ENCODE assay signal across 19 cellular contexts in the genomic region with DNA sequence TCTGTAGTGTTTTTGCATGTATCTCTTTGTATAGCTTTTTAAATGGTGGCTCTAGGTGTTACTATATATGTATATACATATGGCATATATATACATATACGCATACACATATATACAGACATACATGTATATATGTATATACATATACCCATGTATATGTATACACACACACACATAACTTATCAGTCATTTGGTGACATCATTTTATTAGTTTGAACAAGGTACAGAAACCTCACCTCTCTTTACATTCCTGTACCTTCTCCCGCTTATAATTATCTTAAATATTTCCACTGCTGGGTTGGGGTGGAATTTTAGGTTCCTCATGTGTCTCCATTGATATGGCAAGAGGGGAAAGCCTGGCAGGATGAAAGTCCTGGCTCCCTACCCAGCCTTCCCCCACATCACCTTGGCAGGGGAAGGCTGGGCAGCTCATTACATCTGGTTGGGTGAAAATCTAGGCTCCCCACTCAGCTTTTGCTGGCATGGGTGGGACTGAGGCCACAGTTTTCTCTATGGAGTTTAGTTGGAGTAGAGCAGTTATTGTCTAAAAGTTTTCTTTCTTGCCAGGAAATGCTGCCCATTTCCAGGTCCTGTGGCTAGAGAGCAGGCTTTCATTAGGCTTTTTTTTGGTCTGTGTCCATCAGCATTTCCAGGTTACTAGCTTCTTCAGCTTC. TPM values are rescaled to one million over a fixed set of nuclear protein-coding genes. Genes with fewer than 3 reads are reported as not detected.
DNase-seq lines count a peak whose midpoint lies in the region; ATAC-seq lines count a peak whose summit lies in the region.
"Had no signal": no experiment of that assay in that cellular context is flagged by ENCODE, and none has a peak within 500 bp of the region (broad histone marks: within the 10 kb centered on the region; RNA-seq: fewer than 3 reads in every experiment).

No MANE protein-coding gene starts in this region.

- no peaks in the 10 kb centered on the region for H3K27me3 Mint-ChIP-seq in activated naive CD4-positive, alpha-beta T cell treated with anti-CD3 and anti-CD28 coated beads for 36 hours (ENCODE audit: low read depth)
- no peaks in the 10 kb centered on the region for H3K27me3 Mint-ChIP-seq in activated T-helper 1 cell treated with anti-CD3 and anti-CD28 coated beads, Interleukin-12 subunit alpha, Interleukin-12 subunit beta, Interleukin-2, Interleukin-4 antibody, amounts not matched to agents 30 ng/mL and 10 ng/mL and 1 ng/mL, durations not matched to agents 14 hours and 24 hours and 36 hours (ENCODE audit: insufficient read depth)

- peak overlapping the region; percentile 17 for H3K27ac Mint-ChIP-seq in activated naive CD4-positive, alpha-beta T cell treated with anti-CD3 and anti-CD28 coated beads for 36 hours
- H3K27ac Mint-ChIP-seq in activated T-helper 1 cell treated with anti-CD3 and anti-CD28 coated beads, Interleukin-12 subunit alpha, Interleukin-12 subunit beta, Interleukin-2, Interleukin-4 antibody, amounts not matched to agents 30 ng/mL and 10 ng/mL and 1 ng/mL, durations not matched to agents 14 hours and 24 hours and 36 hours = peak overlapping the region; percentile 16
- peak overlapping the region; percentile 2 for H3K27ac Mint-ChIP-seq in stimulated activated effector memory CD8-positive, alpha-beta T cell treated with anti-CD3 and anti-CD28 coated beads, Interleukin-12 subunit alpha, Interleukin-12 subunit beta, amount 100 ng/mL, for 72 hours

- DNase-seq in activated naive CD4-positive, alpha-beta T cell treated with anti-CD3 and anti-CD28 coated beads for 36 hours = no peak
- DNase-seq in activated naive CD4-positive, alpha-beta T cell treated with anti-CD3 and anti-CD28 coated beads, Interleukin-2, amount 50 U/mL, for 16 hours = no peak
- DNase-seq in activated T-helper 1 cell treated with anti-CD3 and anti-CD28 coated beads, Interleukin-12 subunit alpha, Interleukin-12 subunit beta, Interleukin-2, Interleukin-4 antibody, amounts not matched to agents 30 ng/mL and 10 ng/mL and 1 ng/mL, durations not matched to agents 14 hours and 24 hours and 36 hours (ENCODE audit: low spot score) = no peak
- DNase-seq in left colon (no peak), SIG-M5 (lab: John Stamatoyannopoulos, UW) (no peak), NCI-H526 treated with DMSO at 0.1 percent for 48 hours (lab: John Stamatoyannopoulos, UW) (no peak)
- no peak for DNase-seq in stimulated activated effector memory CD8-positive, alpha-beta T cell treated with anti-CD3 and anti-CD28 coated beads, Interleukin-12 subunit alpha, Interleukin-12 subunit beta, amount 100 ng/mL, for 72 hours (ENCODE audit: low spot score in 2 of 2)
- DNase-seq: AML-193, DMS79, GOT3, NCI-H1105, NCI-H2081 treated with DMSO at 0.1 percent for 48 hours, NCI-H510A, NCI-H774, OCI-M1, Right ventricle myocardium superior had no signal

- intact Hi-C loops in activated naive CD4-positive, alpha-beta T cell treated with anti-CD3 and anti-CD28 coated beads for 36 hours (cut with micrococcal nuclease) = no loop called here
- intact Hi-C loops in activated T-helper 1 cell treated with anti-CD3 and anti-CD28 coated beads, Interleukin-12 subunit alpha, Interleukin-12 subunit beta, Interleukin-2, Interleukin-4 antibody, amounts not matched to agents 30 ng/mL and 10 ng/mL and 1 ng/mL, durations not matched to agents 14 hours and 24 hours and 36 hours (cut with micrococcal nuclease) = no loop called here
- intact Hi-C loops in left colon (cut with DNase I, micrococcal nuclease) = no loop called here

- peak; percentile 68 for ATAC-seq in left colon
- no peak for ATAC-seq in stimulated activated effector memory CD8-positive, alpha-beta T cell treated with anti-CD3 and anti-CD28 coated beads, Interleukin-12 subunit alpha, Interleukin-12 subunit beta, amount 100 ng/mL, for 72 hours
- ATAC-seq: HCT116, K562 had no signal

- CTCF ChIA-PET in activated naive CD4-positive, alpha-beta T cell treated with anti-CD3 and anti-CD28 coated beads for 36 hours (lab: Charles Lee) = no interaction called here

- H3K36me3 Mint-ChIP-seq in activated naive CD4-positive, alpha-beta T cell treated with anti-CD3 and anti-CD28 coated beads for 36 hours (ENCODE audit: low read depth) = peaks cover 42% of the 10 kb centered on the region
- peaks cover 36% of the 10 kb centered on the region for H3K36me3 Mint-ChIP-seq in activated T-helper 1 cell treated with anti-CD3 and anti-CD28 coated beads, Interleukin-12 subunit alpha, Interleukin-12 subunit beta, Interleukin-2, Interleukin-4 antibody, amounts not matched to agents 30 ng/mL and 10 ng/mL and 1 ng/mL, durations not matched to agents 14 hours and 24 hours and 36 hours (ENCODE audit: low read depth)
- peaks cover 10% of the 10 kb centered on the region for H3K36me3 Mint-ChIP-seq in stimulated activated effector memory CD8-positive, alpha-beta T cell treated with anti-CD3 and anti-CD28 coated beads, Interleukin-12 subunit alpha, Interleukin-12 subunit beta, amount 100 ng/mL, for 72 hours

- peaks cover 48% of the 10 kb centered on the region for H3K4me1 Mint-ChIP-seq in activated naive CD4-positive, alpha-beta T cell treated with anti-CD3 and anti-CD28 coated beads for 36 hours (ENCODE audit: low read depth)
- H3K4me1 Mint-ChIP-seq in activated T-helper 1 cell treated with anti-CD3 and anti-CD28 coated beads, Interleukin-12 subunit alpha, Interleukin-12 subunit beta, Interleukin-2, Interleukin-4 antibody, amounts not matched to agents 30 ng/mL and 10 ng/mL and 1 ng/mL, durations not matched to agents 14 hours and 24 hours and 36 hours (ENCODE audit: low read depth) = peaks cover 54% of the 10 kb centered on the region
- H3K4me1 Mint-ChIP-seq in stimulated activated effector memory CD8-positive, alpha-beta T cell treated with anti-CD3 and anti-CD28 coated beads, Interleukin-12 subunit alpha, Interleukin-12 subunit beta, amount 100 ng/mL, for 72 hours = peaks cover 48% of the 10 kb centered on the region

- peaks cover 10% of the 10 kb centered on the region for H3K9me3 Mint-ChIP-seq in activated naive CD4-positive, alpha-beta T cell treated with anti-CD3 and anti-CD28 coated beads for 36 hours
- H3K9me3 Mint-ChIP-seq in activated T-helper 1 cell treated with anti-CD3 and anti-CD28 coated beads, Interleukin-12 subunit alpha, Interleukin-12 subunit beta, Interleukin-2, Interleukin-4 antibody, amounts not matched to agents 30 ng/mL and 10 ng/mL and 1 ng/mL, durations not matched to agents 14 hours and 24 hours and 36 hours = peaks cover 8% of the 10 kb centered on the region
- H3K9me3 Mint-ChIP-seq in stimulated activated effector memory CD8-positive, alpha-beta T cell treated with anti-CD3 and anti-CD28 coated beads, Interleukin-12 subunit alpha, Interleukin-12 subunit beta, amount 100 ng/mL, for 72 hours = peaks cover 7% of the 10 kb centered on the region

- no peak overlapping the region for H3K4me3 Mint-ChIP-seq in activated naive CD4-positive, alpha-beta T cell treated with anti-CD3 and anti-CD28 coated beads for 36 hours
- H3K4me3 Mint-ChIP-seq in activated T-helper 1 cell treated with anti-CD3 and anti-CD28 coated beads, Interleukin-12 subunit alpha, Interleukin-12 subunit beta, Interleukin-2, Interleukin-4 antibody, amounts not matched to agents 30 ng/mL and 10 ng/mL and 1 ng/mL, durations not matched to agents 14 hours and 24 hours and 36 hours = no peak overlapping the region
- H3K4me3 Mint-ChIP-seq in stimulated activated effector memory CD8-positive, alpha-beta T cell treated with anti-CD3 and anti-CD28 coated beads, Interleukin-12 subunit alpha, Interleukin-12 subunit beta, amount 100 ng/mL, for 72 hours = no peak overlapping the region
- H3K4me3 Mint-ChIP-seq: CD14-positive monocyte had no signal

RNA-seq across cellular contexts. Expression of gene GLO1, which starts 7.6 kb away (rescaled TPM):
- 100 to 1,000 TPM; 137 to 144 TPM for total RNA-seq in activated naive CD4-positive, alpha-beta T cell treated with anti-CD3 and anti-CD28 coated beads for 36 hours
- total RNA-seq in activated T-helper 1 cell treated with anti-CD3 and anti-CD28 coated beads, Interleukin-12 subunit alpha, Interleukin-12 subunit beta, Interleukin-2, Interleukin-4 antibody, amounts not matched to agents 30 ng/mL and 10 ng/mL and 1 ng/mL, durations not matched to agents 14 hours and 24 hours and 36 hours = 109 and 110 TPM in 2 replicates
- total RNA-seq in left colon = 10 to 100 TPM; 49.4 to 58.4 TPM

RNA-seq across cellular contexts. Expression of gene DNAH8, which starts 19.7 kb away (rescaled TPM):
- under 1 TPM; 0.07 to 0.15 TPM for total RNA-seq in activated naive CD4-positive, alpha-beta T cell treated with anti-CD3 and anti-CD28 coated beads for 36 hours
- 0.03 and 0.05 TPM in 2 replicates for total RNA-seq in activated T-helper 1 cell treated with anti-CD3 and anti-CD28 coated beads, Interleukin-12 subunit alpha, Interleukin-12 subunit beta, Interleukin-2, Interleukin-4 antibody, amounts not matched to agents 30 ng/mL and 10 ng/mL and 1 ng/mL, durations not matched to agents 14 hours and 24 hours and 36 hours
- not detected for total RNA-seq in left colon

RNA-seq across cellular contexts. Expression of gene BTBD9, which starts 55.6 kb away (rescaled TPM):
- 10 to 100 TPM in 1 of 2 experiments, 1 to 10 TPM in 1; 9.5 to 11.1 TPM for total RNA-seq in activated naive CD4-positive, alpha-beta T cell treated with anti-CD3 and anti-CD28 coated beads for 36 hours
- 14.5 and 16.4 TPM in 2 replicates for total RNA-seq in activated T-helper 1 cell treated with anti-CD3 and anti-CD28 coated beads, Interleukin-12 subunit alpha, Interleukin-12 subunit beta, Interleukin-2, Interleukin-4 antibody, amounts not matched to agents 30 ng/mL and 10 ng/mL and 1 ng/mL, durations not matched to agents 14 hours and 24 hours and 36 hours
- total RNA-seq in left colon = 10 to 100 TPM; 26.1 to 31.3 TPM
